In genomic region chr10:94946181-94946580, GRCh38 we compare ENCODE assay signal across 12 cellular contexts. TPM values are rescaled to one million over a fixed set of nuclear protein-coding genes. Genes with fewer than 3 reads are reported as not detected.
"Had no signal": no experiment of that assay in that cellular context is flagged by ENCODE, and none has a peak within 500 bp of the region (broad histone marks: within the 10 kb centered on the region; RNA-seq: fewer than 3 reads in every experiment).

No MANE protein-coding gene starts in this region.

RNA-seq across cellular contexts. Expression of gene CYP2C9, which starts 7.7 kb away (rescaled TPM):
- total RNA-seq: activated B cell treated with CpG ODN at 0.5 μM for 24 hours; activated CD4-positive, alpha-beta memory T cell treated with anti-CD3 and anti-CD28 coated beads, Interleukin-2, amount 10 ng/mL, durations not matched to agents 7 days and 5 days; activated CD4-positive, alpha-beta T cell treated with anti-CD3 and anti-CD28 coated beads for 36 hours; activated CD4-positive, alpha-beta T cell treated with anti-CD3 and anti-CD28 coated beads, Interleukin-2, amount 10 ng/mL, durations not matched to agents 24 days and 14 days; activated CD4-positive, alpha-beta T cell treated with anti-CD3 and anti-CD28 coated beads, Interleukin-2, amount 10 ng/mL, durations not matched to agents 7 days and 5 days; activated CD8-positive, alpha-beta memory T cell treated with anti-CD3 and anti-CD28 coated beads for 36 hours; activated CD8-positive, alpha-beta memory T cell treated with anti-CD3 and anti-CD28 coated beads, Interleukin-2, amount 10 ng/mL, durations not matched to agents 7 days and 5 days; activated CD8-positive, alpha-beta T cell treated with anti-CD3 and anti-CD28 coated beads for 36 hours; activated CD8-positive, alpha-beta T cell treated with anti-CD3 and anti-CD28 coated beads, Interleukin-2, amount 10 ng/mL, durations not matched to agents 7 days and 5 days; T-helper 1 cell treated with Interleukin-12 subunit alpha and Interleukin-12 subunit beta and Interleukin-4 antibody, amounts not matched to agents 30 ng/mL and 1 ng/mL, for 36 hours; T-helper 17 cell; T-helper 2 cell treated with Interferon-gamma antibody and Interleukin-4, amounts not matched to agents 100 ng/mL and 5 ng/mL, for 36 hours had no signal
